In genomic region chr19:10549733-10550132, GRCh38 we compare ENCODE assay signal across 29 cellular contexts. TPM values are rescaled to one million over a fixed set of nuclear protein-coding genes. Genes with fewer than 3 reads are reported as not detected.
"Had no signal": no experiment of that assay in that cellular context is flagged by ENCODE, and none has a peak within 500 bp of the region (broad histone marks: within the 10 kb centered on the region; RNA-seq: fewer than 3 reads in every experiment).

No MANE protein-coding gene starts in this region.

- H3K27ac ChIP-seq: dorsolateral prefrontal cortex, epithelial cell of prostate, gastrocnemius medialis, left lung, neural progenitor cell, prostate gland, right atrium auricular region, thoracic aorta, tibial nerve, upper lobe of left lung had no signal

- H3K36me3 ChIP-seq: neural progenitor cell had no signal

- H3K27me3 ChIP-seq: dorsolateral prefrontal cortex, gastrocnemius medialis, left lung, neural progenitor cell, right atrium auricular region, tibial nerve, upper lobe of left lung had no signal

- FAIRE-seq: islet of Langerhans, urothelium cell line had no signal

- H3K4me3 Mint-ChIP-seq: nephron; neural progenitor cell; stimulated activated naive B cell treated with anti-CD40 and anti-IgM and Interleukin-4, amounts not matched to agents 10 μg/mL and 1 μg/mL and 100 μg/mL, for 72 hours; stimulated activated naive CD8-positive, alpha-beta T cell treated with anti-CD3 and anti-CD28 coated beads, Interleukin-15, Interleukin-2, amounts not matched to agents 100 ng/mL and 50 ng/mL, for 24 hours had no signal

- H3K4me1 ChIP-seq: neural progenitor cell had no signal

- H3K27ac Mint-ChIP-seq: nephron; neural progenitor cell; stimulated activated naive CD8-positive, alpha-beta T cell treated with anti-CD3 and anti-CD28 coated beads, Interleukin-15, Interleukin-2, amounts not matched to agents 100 ng/mL and 50 ng/mL, for 24 hours had no signal

- H3K9ac ChIP-seq: neural progenitor cell had no signal

- H3K9me3 ChIP-seq: gastrocnemius medialis, left lung, prostate gland, right atrium auricular region, thoracic aorta, upper lobe of left lung had no signal

- ATAC-seq: esophagus mucosa; gastrocnemius medialis; left cardiac atrium; left lung; naive thymus-derived CD4-positive, alpha-beta T cell; sciatic nerve; stimulated activated naive B cell treated with anti-CD40 and anti-IgM and Interleukin-4, amounts not matched to agents 10 μg/mL and 1 μg/mL and 100 μg/mL, for 72 hours had no signal

- H3K9me3 Mint-ChIP-seq: naive thymus-derived CD4-positive, alpha-beta T cell; nephron; neural progenitor cell; stimulated activated naive B cell treated with anti-CD40 and anti-IgM and Interleukin-4, amounts not matched to agents 10 μg/mL and 1 μg/mL and 100 μg/mL, for 72 hours; stimulated activated naive CD8-positive, alpha-beta T cell treated with anti-CD3 and anti-CD28 coated beads, Interleukin-15, Interleukin-2, amounts not matched to agents 100 ng/mL and 50 ng/mL, for 24 hours had no signal

- H3K4me3 ChIP-seq: dorsolateral prefrontal cortex, gastrocnemius medialis, left lung, neural progenitor cell, prostate gland, right atrium auricular region, thoracic aorta, tibial nerve, upper lobe of left lung had no signal

- H2AFZ ChIP-seq: neural progenitor cell had no signal

- H3K4me2 ChIP-seq: neural progenitor cell had no signal

- DNase-seq: dorsolateral prefrontal cortex; effector CD4-positive, alpha-beta T cell; foreskin fibroblast; gastrocnemius medialis; head of caudate nucleus; hippocampal formation; left cardiac atrium; left lung; mesenchymal stem cell; midbrain; naive thymus-derived CD4-positive, alpha-beta T cell; stimulated activated CD4-positive, alpha-beta T cell treated with anti-CD3 and anti-CD28 coated beads, Interleukin-2, amount 100 ng/mL, for 24 hours; stimulated activated CD4-positive, alpha-beta T cell treated with anti-CD3 and anti-CD28 coated beads, Interleukin-4, amount 100 ng/mL, for 24 hours; stimulated activated naive B cell treated with anti-CD40 and anti-IgM and Interleukin-4, amounts not matched to agents 10 μg/mL and 1 μg/mL and 100 μg/mL, for 72 hours; upper lobe of left lung had no signal

RNA-seq across cellular contexts. Expression of gene S1PR5, which starts 32.5 kb away (rescaled TPM):
- total RNA-seq: gastrocnemius medialis had no signal

RNA-seq across cellular contexts. Expression of gene AP1M2, which starts 37.4 kb away (rescaled TPM):
- total RNA-seq: lung microvascular endothelial cell; naive thymus-derived CD4-positive, alpha-beta T cell; osteocyte; sciatic nerve; tibial nerve had no signal
- polyA plus RNA-seq: naive thymus-derived CD4-positive, alpha-beta T cell had no signal
